In the genomic region with DNA sequence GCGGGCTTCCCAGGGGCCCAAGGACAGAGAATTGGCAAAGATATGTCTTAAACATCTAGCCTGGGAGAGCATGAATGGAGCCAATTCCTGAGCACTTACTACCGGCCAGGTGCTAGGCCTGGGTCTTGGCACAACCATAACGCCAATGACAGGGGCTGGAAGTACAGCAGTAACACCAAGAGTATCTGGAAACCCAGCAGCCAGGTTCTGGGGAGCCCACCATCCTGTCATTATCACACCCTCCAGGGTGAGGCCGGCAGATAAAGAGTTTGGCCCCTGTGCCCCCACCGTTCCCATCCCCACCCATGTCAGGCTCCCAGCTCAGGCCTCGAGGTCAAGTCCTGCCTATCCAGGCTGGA, we compare ENCODE assay signal across 10 cellular contexts. TPM values are rescaled to one million over a fixed set of nuclear protein-coding genes. Genes with fewer than 3 reads are reported as not detected.
DNase-seq lines count a peak whose midpoint lies in the region; ATAC-seq and TF ChIP-seq lines count a peak whose summit lies in the region.
"Had no signal": no experiment of that assay in that cellular context is flagged by ENCODE, and none has a peak within 500 bp of the region (broad histone marks: within the 10 kb centered on the region; RNA-seq: fewer than 3 reads in every experiment).

No MANE protein-coding gene starts in this region.

- ATAC-seq in activated naive CD8-positive, alpha-beta T cell treated with anti-CD3 and anti-CD28 coated beads, Interleukin-2, amount 10 ng/mL, durations not matched to agents 7 days and 5 days (ENCODE audit: low read depth), result no peak

- H3K4me1 Mint-ChIP-seq in CD4-positive, alpha-beta memory T cell, result peaks cover 21 to 79% (median 37%) of the 10 kb centered on the region in 4 donors
- H3K4me1 Mint-ChIP-seq in activated naive CD8-positive, alpha-beta T cell treated with anti-CD3 and anti-CD28 coated beads, Interleukin-2, amount 10 ng/mL, durations not matched to agents 7 days and 5 days, result peaks cover 30% of the 10 kb centered on the region
- peaks cover 39% of the 10 kb centered on the region for H3K4me1 Mint-ChIP-seq in nephron progenitor cell

- peaks cover 0 to 14% (median 0%) of the 10 kb centered on the region in 8 donors for H3K9me3 Mint-ChIP-seq in CD4-positive, alpha-beta memory T cell
- H3K9me3 Mint-ChIP-seq in activated naive CD8-positive, alpha-beta T cell treated with anti-CD3 and anti-CD28 coated beads, Interleukin-2, amount 10 ng/mL, durations not matched to agents 7 days and 5 days, result no peaks in the 10 kb centered on the region
- H3K9me3 Mint-ChIP-seq in nephron progenitor cell, result no peaks in the 10 kb centered on the region

- H3K4me3 Mint-ChIP-seq in CD4-positive, alpha-beta memory T cell, result peak overlapping the region; percentile 87 to 100 (median 99)
- H3K4me3 Mint-ChIP-seq in activated naive CD8-positive, alpha-beta T cell treated with anti-CD3 and anti-CD28 coated beads, Interleukin-2, amount 10 ng/mL, durations not matched to agents 7 days and 5 days, result peak overlapping the region; percentile 99
- peak overlapping the region; percentile 56 for H3K4me3 Mint-ChIP-seq in nephron progenitor cell

- intact Hi-C loops in CD4-positive, alpha-beta memory T cell (cut with micrococcal nuclease), result loop anchor here (1.0 to 5.0 kb wide), 3 partner anchors 10 to 122 kb away; partner anchors contain the start of gene SYNGR2
- intact Hi-C loops in head of caudate nucleus (cut with DNase I), result no loop called here

- H3K36me3 ChIP-seq in CD4-positive, alpha-beta memory T cell (ENCODE audit: insufficient read depth, low read length), result peaks cover 34% of the 10 kb centered on the region

- TF ChIP-seq CTCF in HL-60 (IDR thresholded peaks at IDR 0.05; ENCODE audit: insufficient read depth, low read length) (no peak), nephron progenitor cell (IDR thresholded peaks at IDR 0.05) (no peak)

- no peaks in the 10 kb centered on the region for H3K9me3 ChIP-seq in CD4-positive, alpha-beta memory T cell (ENCODE audit: control insufficient read depth in 1 of 2, low read length in 2 of 2)

- H3K4me1 ChIP-seq in CD4-positive, alpha-beta memory T cell (ENCODE audit: insufficient read depth, low read length), result peaks cover 64% of the 10 kb centered on the region

- peak overlapping the region; percentile 81 for H3K27ac ChIP-seq in CD4-positive, alpha-beta memory T cell (ENCODE audit: low read depth, low read length)
- peak overlapping the region; percentile 93 for H3K27ac ChIP-seq in HL-60 (replicated peaks)

- POLR2A ChIA-PET in CD4-positive, alpha-beta memory T cell (lab: Charles Lee; ENCODE audit: partially characterized antibody), result interaction anchor here (0.5 to 26.7 kb wide), 29 partner anchors 6 to 1395 kb away, joined by 3 to 1172 read pairs (median 5); partner anchors contain the start of genes C17orf99, SRSF2, TMC6 and TMC8
- POLR2A ChIA-PET in activated naive CD8-positive, alpha-beta T cell treated with anti-CD3 and anti-CD28 coated beads, Interleukin-2, amount 10 ng/mL, durations not matched to agents 7 days and 5 days (lab: Charles Lee), result interaction anchor here (0.6 to 13.9 kb wide), 12 partner anchors 9 to 1863 kb away, joined by 3 to 380 read pairs (median 3); partner anchors contain the start of genes AFMID, TK1 and TNRC6C

- H3K27me3 Mint-ChIP-seq in CD4-positive, alpha-beta memory T cell, result no peaks in the 10 kb centered on the region
- H3K27me3 Mint-ChIP-seq in activated naive CD8-positive, alpha-beta T cell treated with anti-CD3 and anti-CD28 coated beads, Interleukin-2, amount 10 ng/mL, durations not matched to agents 7 days and 5 days, result no peaks in the 10 kb centered on the region
- H3K27me3 Mint-ChIP-seq in nephron progenitor cell (ENCODE audit: low read depth, poor library complexity), result peaks cover 29% of the 10 kb centered on the region

- H3K4me3 ChIP-seq in CD4-positive, alpha-beta memory T cell (ENCODE audit: low read length in 2 of 2), result peak overlapping the region; percentile 97 to 99
- H3K4me3 ChIP-seq in HL-60 (replicated peaks; ENCODE audit: insufficient read depth, low read length), result peak overlapping the region; percentile 80

- H3K36me3 Mint-ChIP-seq in CD4-positive, alpha-beta memory T cell, result peaks cover 32 to 55% of the 10 kb centered on the region in 2 donors
- H3K36me3 Mint-ChIP-seq in activated naive CD8-positive, alpha-beta T cell treated with anti-CD3 and anti-CD28 coated beads, Interleukin-2, amount 10 ng/mL, durations not matched to agents 7 days and 5 days, result peaks cover 41% of the 10 kb centered on the region
- H3K36me3 Mint-ChIP-seq in nephron progenitor cell (ENCODE audit: low read depth), result no peaks in the 10 kb centered on the region

- peak overlapping the region; percentile 95 to 99 (median 98) for H3K27ac Mint-ChIP-seq in CD4-positive, alpha-beta memory T cell
- peak overlapping the region; percentile 100 for H3K27ac Mint-ChIP-seq in activated naive CD8-positive, alpha-beta T cell treated with anti-CD3 and anti-CD28 coated beads, Interleukin-2, amount 10 ng/mL, durations not matched to agents 7 days and 5 days
- no peak overlapping the region for H3K27ac Mint-ChIP-seq in nephron progenitor cell

- peak in 1 of 5 donors; percentile 59 for DNase-seq in CD4-positive, alpha-beta memory T cell
- no peak for DNase-seq in HL-60 (ENCODE audit: low read depth in 1 of 2, low spot score in 1 of 2)
- peak; percentile 58 for DNase-seq in activated naive CD8-positive, alpha-beta T cell treated with anti-CD3 and anti-CD28 coated beads, Interleukin-2, amount 10 ng/mL, durations not matched to agents 7 days and 5 days
- DNase-seq in nephron progenitor cell, result no peak
- DNase-seq in NCI-H2081 (lab: John Stamatoyannopoulos, UW), result no peak
- DNase-seq in head of caudate nucleus, result no peak
- no peak for DNase-seq in NCI-H2227 treated with DMSO at 0.1 percent for 48 hours (lab: John Stamatoyannopoulos, UW)
- no peak for DNase-seq in NCI-H1092 (lab: John Stamatoyannopoulos, UW)

- CTCF ChIA-PET in CD4-positive, alpha-beta memory T cell (lab: Charles Lee; ENCODE audit: partially characterized antibody), result interaction anchor here (0.6 to 5.2 kb wide), 6 partner anchors 8 to 1043 kb away, joined by 3 to 30 read pairs (median 3); no protein-coding TSS in a partner anchor

- H3K27me3 ChIP-seq in CD4-positive, alpha-beta memory T cell (ENCODE audit: insufficient read depth, low read length), result no peaks in the 10 kb centered on the region
- no peaks in the 10 kb centered on the region for H3K27me3 ChIP-seq in HL-60 (ENCODE audit: insufficient read depth, poor library complexity, severe bottlenecking)

RNA-seq across cellular contexts. Expression of gene TMC8, which starts 0.5 kb away (rescaled TPM):
- total RNA-seq in CD4-positive, alpha-beta memory T cell, result 100 to 1,000 TPM; 424 to 430 TPM
- polyA plus RNA-seq in CD4-positive, alpha-beta memory T cell, result 100 to 1,000 TPM in 1 of 2 donors, 10 to 100 TPM in 1; 77.7 to 172 TPM
- total RNA-seq in activated naive CD8-positive, alpha-beta T cell treated with anti-CD3 and anti-CD28 coated beads, Interleukin-2, amount 10 ng/mL, durations not matched to agents 7 days and 5 days, result 100 to 1,000 TPM; 336 to 340 TPM

RNA-seq across cellular contexts. Expression of gene TMC6, which starts 1.5 kb away (rescaled TPM):
- total RNA-seq in CD4-positive, alpha-beta memory T cell, result 100 to 1,000 TPM; 697 to 702 TPM
- 100 to 1,000 TPM; 258 to 300 TPM for polyA plus RNA-seq in CD4-positive, alpha-beta memory T cell
- total RNA-seq in activated naive CD8-positive, alpha-beta T cell treated with anti-CD3 and anti-CD28 coated beads, Interleukin-2, amount 10 ng/mL, durations not matched to agents 7 days and 5 days, result 100 to 1,000 TPM; 638 to 646 TPM

RNA-seq across cellular contexts. Expression of gene C17orf99, which starts 16.1 kb away (rescaled TPM):
- not detected for total RNA-seq in CD4-positive, alpha-beta memory T cell
- not detected for polyA plus RNA-seq in CD4-positive, alpha-beta memory T cell
- total RNA-seq in activated naive CD8-positive, alpha-beta T cell treated with anti-CD3 and anti-CD28 coated beads, Interleukin-2, amount 10 ng/mL, durations not matched to agents 7 days and 5 days, result not detected
- total RNA-seq: kidney had no signal
- polyA plus RNA-seq: urinary bladder had no signal

RNA-seq across cellular contexts. Expression of gene SYNGR2, which starts 38.3 kb away (rescaled TPM):
- total RNA-seq in CD4-positive, alpha-beta memory T cell, result 10 to 100 TPM; 60.3 to 61.6 TPM
- polyA plus RNA-seq in CD4-positive, alpha-beta memory T cell, result 100 to 1,000 TPM; 144 to 234 TPM
- total RNA-seq in activated naive CD8-positive, alpha-beta T cell treated with anti-CD3 and anti-CD28 coated beads, Interleukin-2, amount 10 ng/mL, durations not matched to agents 7 days and 5 days, result 10 to 100 TPM; 43.2 to 50.5 TPM

RNA-seq across cellular contexts. Expression of gene TK1, which starts 56.8 kb away (rescaled TPM):
- total RNA-seq in CD4-positive, alpha-beta memory T cell, result under 1 TPM in 1 of 2 experiments, not detected in 1; 0.55 TPM
- 1 to 10 TPM in 1 of 2 donors, under 1 TPM in 1; 0.88 to 1.4 TPM for polyA plus RNA-seq in CD4-positive, alpha-beta memory T cell
- 10 to 100 TPM; 93.1 to 97.8 TPM for total RNA-seq in activated naive CD8-positive, alpha-beta T cell treated with anti-CD3 and anti-CD28 coated beads, Interleukin-2, amount 10 ng/mL, durations not matched to agents 7 days and 5 days
